In the genomic region with DNA sequence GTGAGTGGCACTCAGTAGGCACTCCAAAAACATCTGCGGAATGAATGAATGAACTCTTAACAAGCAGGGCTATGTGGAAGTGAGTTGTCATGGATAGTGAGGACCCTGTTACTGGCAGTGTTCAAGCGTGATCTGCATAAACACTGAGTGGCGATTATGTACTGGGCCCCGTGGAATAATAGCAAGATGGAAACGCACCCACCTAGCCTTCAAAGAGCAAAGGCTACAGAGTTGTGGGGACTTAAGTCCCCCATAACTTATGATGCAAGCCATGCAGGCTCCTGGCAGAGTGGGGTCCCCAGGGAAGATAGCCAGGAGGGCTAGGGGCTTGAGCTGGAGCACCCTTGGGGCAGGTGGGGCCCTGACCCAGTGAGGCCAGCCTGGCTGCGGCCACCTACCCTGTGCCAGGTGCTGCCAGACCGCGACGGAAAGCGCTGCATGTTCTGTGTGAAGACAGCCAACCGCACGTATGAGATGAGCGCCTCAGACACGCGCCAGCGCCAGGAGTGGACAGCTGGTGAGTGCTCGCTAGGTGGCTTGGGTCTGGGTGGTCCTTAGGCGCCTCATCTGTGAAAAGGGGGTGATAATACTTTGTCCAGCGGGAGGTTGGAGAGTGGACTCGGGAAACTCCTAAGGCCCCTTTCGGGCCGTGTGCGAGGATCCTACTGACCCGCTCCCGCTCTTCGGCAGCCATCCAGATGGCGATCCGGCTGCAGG, we compare ENCODE assay signal across 8 cellular contexts. TPM values are rescaled to one million over a fixed set of nuclear protein-coding genes. Genes with fewer than 3 reads are reported as not detected.
A peak's percentile ranks its signal among the peaks of the same experiment; 100 is the strongest.
DNase-seq lines count a peak whose midpoint lies in the region; ATAC-seq, FAIRE-seq and TF ChIP-seq lines count a peak whose summit lies in the region.

No MANE protein-coding gene starts in this region.

- H3K9ac ChIP-seq in muscle layer of colon (ENCODE audit: low read length), result no peak overlapping the region

- no peaks in the 10 kb centered on the region for H3K4me1 ChIP-seq in A673 (ENCODE audit: insufficient read depth, low read length, poor library complexity, severe bottlenecking)
- H3K4me1 ChIP-seq in muscle layer of colon (ENCODE audit: insufficient read depth, low read length), result no peaks in the 10 kb centered on the region

- H3K27me3 ChIP-seq in A673 (replicated peaks; ENCODE audit: insufficient read depth, low read depth, low read length, poor library complexity), result peaks cover 18% of the 10 kb centered on the region
- H3K27me3 ChIP-seq in muscle layer of colon (ENCODE audit: control insufficient read depth in 1 of 2, insufficient read depth in 2 of 2, low read length in 2 of 2), result no peaks in the 10 kb centered on the region

- CTCF ChIA-PET in A673 (lab: Charles Lee), result interaction anchor here (0.8 kb wide), 1 partner anchor 149 kb away, joined by 5 read pairs; no protein-coding TSS in a partner anchor

- no peak for ATAC-seq in effector memory CD8-positive, alpha-beta T cell (replicated peaks)
- ATAC-seq in activated CD4-positive, CD25-positive, alpha-beta regulatory T cell treated with anti-CD3 and anti-CD28 coated beads, Interleukin-2, amount 50 U/mL, for 24 hours, result no peak

- H3K4me3 Mint-ChIP-seq in effector memory CD8-positive, alpha-beta T cell, result no peak overlapping the region

- H3K4me3 ChIP-seq in A673 (ENCODE audit: low read depth, low read length, poor library complexity, severe bottlenecking), result peak overlapping the region; percentile 49
- peak overlapping the region; percentile 58 to 65 for H3K4me3 ChIP-seq in muscle layer of colon (ENCODE audit: low read depth in 1 of 2, low read length in 2 of 2)

- H3K9me3 Mint-ChIP-seq in effector memory CD8-positive, alpha-beta T cell, result no peaks in the 10 kb centered on the region

- no peak overlapping the region for H3K27ac ChIP-seq in A673 (ENCODE audit: low read depth, low read length, poor library complexity, severe bottlenecking)
- H3K27ac ChIP-seq in muscle layer of colon (ENCODE audit: low read depth, low read length), result peak overlapping the region; percentile 52

- DNase-seq in A673 (ENCODE audit: low spot score), result peak; percentile 21
- DNase-seq in HuH-7.5 (ENCODE audit: low spot score), result peak; percentile 33
- DNase-seq in effector memory CD8-positive, alpha-beta T cell, result no peak
- no peak for DNase-seq in stimulated activated CD8-positive, alpha-beta memory T cell treated with anti-CD3 and anti-CD28 coated beads, Interleukin-4, amount 100 ng/mL, for 48 hours
- no peak for DNase-seq in D721Med (ENCODE audit: insufficient read length, low spot score)
- DNase-seq in cerebellum (ENCODE audit: low spot score), result no peak

- no peak for FAIRE-seq in D721Med (lab: Jason Lieb, UNC)

- no peaks in the 10 kb centered on the region for H3K27me3 Mint-ChIP-seq in effector memory CD8-positive, alpha-beta T cell

- POLR2A ChIA-PET in A673 (lab: Charles Lee; ENCODE audit: low non-redundant PET), result interaction anchor here (0.7 kb wide), 1 partner anchor 1316 kb away, joined by 3 read pairs; no protein-coding TSS in a partner anchor

- H3K36me3 ChIP-seq in A673 (ENCODE audit: insufficient read depth, low read length, poor library complexity, severe bottlenecking), result no peaks in the 10 kb centered on the region
- no peaks in the 10 kb centered on the region for H3K36me3 ChIP-seq in muscle layer of colon (ENCODE audit: insufficient read depth, low read length)

- TF ChIP-seq CTCF in A673 (conservative IDR thresholded peaks at IDR 0.05; ENCODE audit: low read depth, low read length) (no peak), D721Med (IDR thresholded peaks at IDR 0.05; ENCODE audit: insufficient read depth, missing control alignments) (no peak)

- peaks cover 33 to 51% of the 10 kb centered on the region in 2 donors for H3K4me1 Mint-ChIP-seq in effector memory CD8-positive, alpha-beta T cell (ENCODE audit: low read depth in 2 of 2)

- intact Hi-C loops in A673 (cut with micrococcal nuclease; ENCODE audit: unreplicated experiment), result no loop called here

- H3K27ac Mint-ChIP-seq in effector memory CD8-positive, alpha-beta T cell, result peak overlapping the region; percentile 44 to 93

- peaks cover 81% of the 10 kb centered on the region for H3K36me3 Mint-ChIP-seq in effector memory CD8-positive, alpha-beta T cell (ENCODE audit: insufficient read depth)

- no peaks in the 10 kb centered on the region for H3K9me3 ChIP-seq in A673 (ENCODE audit: low read depth, low read length, poor library complexity, severe bottlenecking)
- no peaks in the 10 kb centered on the region for H3K9me3 ChIP-seq in muscle layer of colon (ENCODE audit: low read length)

- no TSS peak for BruUV-seq in A673 (replicated peaks; lab: Mats Ljungman, UMichigan)

RNA-seq across cellular contexts. Expression of a gene that starts 20.0 kb away (rescaled TPM):
- 0.37 and 0.44 TPM in 2 replicates for total RNA-seq in A673 (2021)
- 1.5 TPM for total RNA-seq in cerebellum

RNA-seq across cellular contexts. Expression of a gene that starts 24.7 kb away (rescaled TPM):
- 13.8 and 15.4 TPM in 2 replicates for total RNA-seq in A673 (2021)
- 5.5 TPM for total RNA-seq in cerebellum

RNA-seq across cellular contexts. Expression of a gene that starts 58.1 kb away (rescaled TPM):
- total RNA-seq in A673 (2021) (28.7 and 36.0 TPM in 2 replicates), cerebellum (21.1 TPM)

Comparison
In these comparisons a context has a peak if more than half of its experiments do, and no peak if none do; other contexts are left out.
1. DNase-seq: peak in A673 (single experiment) and HuH-7.5 (single experiment); none in effector memory CD8-positive, alpha-beta T cell (0 of 3), stimulated activated CD8-positive, alpha-beta memory T cell treated with anti-CD3 and anti-CD28 coated beads, Interleukin-4, amount 100 ng/mL, for 48 hours (single experiment), D721Med (single experiment) and cerebellum (single experiment).